Comparison of ENCODE assay signal across 17 cellular contexts in the genomic region with DNA sequence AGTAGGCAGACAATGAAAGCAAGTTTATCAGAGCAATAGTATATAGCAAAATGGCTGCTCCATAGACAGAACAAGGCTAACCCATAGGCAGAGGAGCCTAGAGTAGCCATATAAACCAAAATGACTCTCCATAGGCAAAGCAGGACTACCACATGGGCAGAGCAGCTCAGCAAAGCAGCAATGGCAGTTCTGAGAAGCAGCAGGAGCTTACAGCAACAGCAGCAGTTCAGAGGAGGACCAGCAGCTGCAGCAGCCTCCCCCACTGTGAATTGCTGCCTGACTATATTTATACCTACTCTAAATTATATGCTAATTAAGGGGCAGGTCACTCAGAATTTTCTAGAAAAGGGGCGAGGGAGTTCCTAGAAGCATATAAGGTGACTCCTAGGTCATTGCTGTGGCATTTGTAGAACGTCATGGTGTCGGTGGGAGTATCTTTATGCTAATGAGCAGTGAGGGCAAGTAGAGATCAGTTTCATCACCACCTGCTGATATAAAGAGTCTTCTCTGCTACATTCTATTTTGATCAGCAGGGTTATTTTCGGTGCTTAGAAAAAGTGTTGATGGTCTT.
DNase-seq lines count a peak whose midpoint lies in the region; ATAC-seq and FAIRE-seq lines count a peak whose summit lies in the region.
"Had no signal": no experiment of that assay in that cellular context is flagged by ENCODE, and none has a peak within 500 bp of the region (broad histone marks: within the 10 kb centered on the region; RNA-seq: fewer than 3 reads in every experiment).

No MANE protein-coding gene starts in this region.

- no peak for ATAC-seq in HG03196 (IDR thresholded peaks at IDR 0.05; ENCODE audit: unreplicated experiment)

- DNase-seq in NCI-H2227 treated with DMSO at 0.1 percent for 48 hours (lab: John Stamatoyannopoulos, UW) = peak; percentile 16
- no peak for DNase-seq in NCI-H2227 (lab: John Stamatoyannopoulos, UW; ENCODE audit: unreplicated experiment)
- peak; percentile 49 for DNase-seq in NCI-H524 treated with DMSO at 0.1 percent for 48 hours (lab: John Stamatoyannopoulos, UW)
- peak; percentile 4 for DNase-seq in iPS-NIHi11 (ENCODE audit: low spot score)
- no peak for DNase-seq in medulla oblongata (ENCODE audit: extremely low spot score)
- DNase-seq in activated CD4-positive, alpha-beta T cell treated with anti-CD3 and anti-CD28 coated beads, Interleukin-2, amount 50 U/mL, for 48 hours = no peak
- DNase-seq in HTR-8/SVneo (ENCODE audit: insufficient read length, low spot score) = no peak
- DNase-seq: Calu3; CD4-positive, alpha-beta T cell; DMS79 treated with DMSO at 0.1 percent for 48 hours; GM23248; NCI-H1092 treated with DMSO at 0.1 percent for 48 hours; NCI-H748 treated with DMSO at 0.1 percent for 48 hours; Peyer's patch; SHP77 treated with DMSO at 0.1 percent for 48 hours had no signal

- FAIRE-seq in HTR-8/SVneo (lab: Jason Lieb, UNC) = no peak
- FAIRE-seq: G401.6 had no signal

Comparison
In these comparisons a context has a peak if more than half of its experiments do, and no peak if none do; other contexts are left out.
1. DNase-seq: peak in NCI-H2227 treated with DMSO at 0.1 percent for 48 hours (single experiment), NCI-H524 treated with DMSO at 0.1 percent for 48 hours (single experiment) and iPS-NIHi11 (single experiment); none in NCI-H2227 (single experiment), medulla oblongata (single experiment), activated CD4-positive, alpha-beta T cell treated with anti-CD3 and anti-CD28 coated beads, Interleukin-2, amount 50 U/mL, for 48 hours (0 of 2) and HTR-8/SVneo (single experiment).